ENCODE assay signal across 1 cellular context in the genomic region with DNA sequence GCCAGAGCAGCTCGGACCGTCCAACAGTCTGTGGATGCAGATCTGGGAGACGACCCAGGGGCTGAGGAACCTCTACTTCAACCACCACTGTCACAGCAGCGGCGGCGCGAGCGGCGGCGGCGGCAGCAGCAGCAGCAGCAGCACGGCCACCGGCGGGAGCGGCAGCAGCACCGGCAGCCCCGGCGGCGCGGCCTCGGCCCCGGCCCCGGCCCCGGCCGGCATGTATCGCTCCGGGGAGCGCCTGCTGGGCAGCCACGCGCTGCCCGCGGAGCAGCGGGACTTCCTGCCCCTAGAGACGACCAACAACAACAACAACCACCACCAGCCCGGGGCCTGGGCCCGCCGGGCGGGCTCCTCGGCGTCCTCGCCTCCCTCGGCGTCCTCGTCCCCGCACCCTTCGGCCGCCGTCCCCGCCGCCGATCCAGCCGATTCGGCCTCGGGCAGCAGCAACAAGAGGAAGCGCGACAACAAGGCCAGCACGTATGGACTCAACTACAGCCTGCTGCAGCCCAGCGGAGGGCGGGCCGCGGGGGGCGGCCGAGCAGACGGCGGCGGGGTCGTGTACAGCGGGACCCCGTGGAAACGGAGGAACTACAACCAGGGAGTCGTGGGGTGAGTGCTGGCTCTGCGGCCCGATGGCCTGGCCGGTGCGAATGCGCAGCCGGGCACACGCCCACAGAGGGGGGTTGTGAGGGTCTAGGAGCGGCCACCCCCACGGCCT.
TF ChIP-seq lines count a peak whose summit lies in the region.

No MANE protein-coding gene starts in this region.

TF ChIP-seq in HepG2, 621 proteins besides CTCF, POLR2A, EP300 and RAD21 (continued from another document and continues in another):
- TF ChIP-seq, protein P1, sequence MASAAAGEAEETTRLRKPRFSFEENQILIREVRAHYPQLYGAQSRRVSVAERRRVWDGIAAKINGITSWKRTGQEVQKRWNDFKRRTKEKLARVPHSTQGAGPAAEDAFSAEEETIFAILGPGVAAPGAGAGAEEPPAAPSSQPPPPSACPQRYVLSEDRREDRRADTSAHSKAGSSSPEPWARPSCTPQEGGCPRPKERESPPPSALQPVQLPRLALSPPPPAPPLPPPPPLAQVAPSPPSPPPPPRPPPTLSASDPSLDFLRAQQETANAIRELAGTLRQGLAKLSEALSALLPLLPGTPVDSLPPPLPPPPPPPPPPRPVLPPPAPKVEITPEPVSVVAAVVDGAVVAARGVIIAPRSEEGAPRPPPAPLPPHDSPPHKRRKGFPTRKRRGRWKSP (CRISPR knock-in tag; IDR thresholded peaks at IDR 0.05): no peak; the same call in 1 of the 2 replicates
- TF ChIP-seq, protein P2, sequence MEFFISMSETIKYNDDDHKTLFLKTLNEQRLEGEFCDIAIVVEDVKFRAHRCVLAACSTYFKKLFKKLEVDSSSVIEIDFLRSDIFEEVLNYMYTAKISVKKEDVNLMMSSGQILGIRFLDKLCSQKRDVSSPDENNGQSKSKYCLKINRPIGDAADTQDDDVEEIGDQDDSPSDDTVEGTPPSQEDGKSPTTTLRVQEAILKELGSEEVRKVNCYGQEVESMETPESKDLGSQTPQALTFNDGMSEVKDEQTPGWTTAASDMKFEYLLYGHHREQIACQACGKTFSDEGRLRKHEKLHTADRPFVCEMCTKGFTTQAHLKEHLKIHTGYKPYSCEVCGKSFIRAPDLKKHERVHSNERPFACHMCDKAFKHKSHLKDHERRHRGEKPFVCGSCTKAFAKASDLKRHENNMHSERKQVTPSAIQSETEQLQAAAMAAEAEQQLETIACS (CRISPR knock-in tag; IDR thresholded peaks at IDR 0.05): no peak
- TF ChIP-seq ZNF263 (CRISPR knock-in tag; IDR thresholded peaks at IDR 0.05) (0 out of 2 replicates have a peak, but pooled peaks have one; percentile 29), HNRNPLL (IDR thresholded peaks at IDR 0.05; ENCODE audit: low read depth, low read length, poor library complexity, severe bottlenecking) (peak; percentile 47), KMT2A (CRISPR knock-in tag; IDR thresholded peaks at IDR 0.05) (peak; percentile 61; the same call in 1 of the 2 replicates), EEA1 (CRISPR knock-in tag; IDR thresholded peaks at IDR 0.05; ENCODE audit: borderline replicate concordance) (no peak), HOXD1 (CRISPR knock-in tag; IDR thresholded peaks at IDR 0.05) (0 out of 2 replicates have a peak, but pooled peaks have one; percentile 36), SPEN (CRISPR knock-in tag; IDR thresholded peaks at IDR 0.05; ENCODE audit: low read depth) (peak; percentile 70), ZSCAN20 (CRISPR knock-in tag; IDR thresholded peaks at IDR 0.05; ENCODE audit: borderline replicate concordance) (no peak), MTA1 (CRISPR knock-in tag; IDR thresholded peaks at IDR 0.05; ENCODE audit: borderline replicate concordance) (peak; percentile 36; the same call in 1 of the 2 replicates), ZNF354B (CRISPR knock-in tag; IDR thresholded peaks at IDR 0.05) (peak; percentile 73; the same call in 1 of the 2 replicates), ZNF792 (CRISPR knock-in tag; IDR thresholded peaks at IDR 0.05) (no peak), ZFP37 (CRISPR knock-in tag; IDR thresholded peaks at IDR 0.05; ENCODE audit: borderline replicate concordance) (no peak), GABPB1 (CRISPR knock-in tag; IDR thresholded peaks at IDR 0.05) (peak; percentile 59; the same call in 1 of the 2 replicates), MLXIP (CRISPR knock-in tag; IDR thresholded peaks at IDR 0.05; ENCODE audit: borderline replicate concordance) (no peak), PHF5A (CRISPR knock-in tag; IDR thresholded peaks at IDR 0.05; ENCODE audit: low read depth, unreplicated experiment) (no peak), ZFY (CRISPR knock-in tag; IDR thresholded peaks at IDR 0.05) (peak; percentile 67), CAMTA2 (CRISPR knock-in tag; IDR thresholded peaks at IDR 0.05; ENCODE audit: borderline replicate concordance) (no peak), ZNF749 (CRISPR knock-in tag; IDR thresholded peaks at IDR 0.05; ENCODE audit: borderline replicate concordance) (no peak), TBX2 (CRISPR knock-in tag; IDR thresholded peaks at IDR 0.05; ENCODE audit: borderline replicate concordance) (peak; percentile 74), SNAPC2 (CRISPR knock-in tag; IDR thresholded peaks at IDR 0.05) (no peak), CBX5 (CRISPR knock-in tag; IDR thresholded peaks at IDR 0.05; ENCODE audit: borderline replicate concordance) (no peak), ZNF451 (CRISPR knock-in tag; IDR thresholded peaks at IDR 0.05) (0 out of 2 replicates have a peak, but pooled peaks have one; percentile 16), POGZ (CRISPR knock-in tag; IDR thresholded peaks at IDR 0.05) (no peak), ZNF737 (CRISPR knock-in tag; IDR thresholded peaks at IDR 0.05; ENCODE audit: borderline replicate concordance) (no peak), PBX3 (CRISPR knock-in tag; IDR thresholded peaks at IDR 0.05; ENCODE audit: borderline replicate concordance) (0 out of 2 replicates have a peak, but pooled peaks have one; percentile 47), ZNF790 (CRISPR knock-in tag; IDR thresholded peaks at IDR 0.05; ENCODE audit: borderline replicate concordance) (no peak), MED13 (CRISPR knock-in tag; IDR thresholded peaks at IDR 0.05) (no peak), SALL1 (CRISPR knock-in tag; IDR thresholded peaks at IDR 0.05) (peak; percentile 56; the same call in 1 of the 2 replicates), TAF15 (IDR thresholded peaks at IDR 0.05; ENCODE audit: low read depth, low read length, poor library complexity, severe bottlenecking) (no peak), ZNF770 (CRISPR knock-in tag; IDR thresholded peaks at IDR 0.05) (peak; percentile 37; the same call in 1 of the 2 replicates), ZBTB7A (CRISPR knock-in tag; IDR thresholded peaks at IDR 0.05) (no peak), ZNF329 (CRISPR knock-in tag; IDR thresholded peaks at IDR 0.05; ENCODE audit: low read depth) (0 out of 2 replicates have a peak, but pooled peaks have one; percentile 21), SUZ12 (IDR thresholded peaks at IDR 0.05; ENCODE audit: low read depth, low read length) (no peak), ZNF446 (CRISPR knock-in tag; IDR thresholded peaks at IDR 0.05) (peak; percentile 55; the same call in 1 of the 2 replicates), ZBTB1 (CRISPR knock-in tag; IDR thresholded peaks at IDR 0.05; ENCODE audit: borderline replicate concordance) (no peak), ZBTB42 (CRISPR knock-in tag; IDR thresholded peaks at IDR 0.05) (no peak), SRSF9 (IDR thresholded peaks at IDR 0.05; ENCODE audit: borderline replicate concordance, insufficient read depth, low read depth, low read length, poor library complexity, severe bottlenecking) (no peak), FOXO4 (CRISPR knock-in tag; conservative IDR thresholded peaks at IDR 0.05) (no peak), KAT7 (CRISPR knock-in tag; IDR thresholded peaks at IDR 0.05; ENCODE audit: borderline replicate concordance) (peak; percentile 93; the same call in 1 of the 2 replicates), ZNF777 (CRISPR knock-in tag; IDR thresholded peaks at IDR 0.05) (0 out of 2 replicates have a peak, but pooled peaks have one; percentile 8), SIN3B (IDR thresholded peaks at IDR 0.05; ENCODE audit: low read length) (no peak), ATF7-NPFF (CRISPR knock-in tag; IDR thresholded peaks at IDR 0.05; ENCODE audit: low read depth) (peak; percentile 52; the same call in 1 of the 2 replicates), ZSCAN9 (CRISPR knock-in tag; IDR thresholded peaks at IDR 0.05; ENCODE audit: borderline replicate concordance) (no peak)
- TF ChIP-seq, protein P3, sequence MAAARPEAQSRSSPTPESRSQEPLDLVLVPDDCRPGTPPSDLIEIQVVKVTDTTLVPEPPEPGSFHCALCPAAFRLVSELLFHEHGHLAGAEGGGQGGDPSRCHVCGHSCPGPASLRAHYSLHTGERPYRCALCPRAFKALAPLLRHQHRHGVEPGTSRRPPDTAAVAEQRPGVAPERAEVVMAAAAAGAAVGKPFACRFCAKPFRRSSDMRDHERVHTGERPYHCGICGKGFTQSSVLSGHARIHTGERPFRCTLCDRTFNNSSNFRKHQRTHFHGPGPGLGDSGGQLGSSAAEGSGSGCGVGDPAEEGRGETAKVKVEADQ (CRISPR knock-in tag; IDR thresholded peaks at IDR 0.05; ENCODE audit: borderline replicate concordance): no peak
- TF ChIP-seq, protein P4, sequence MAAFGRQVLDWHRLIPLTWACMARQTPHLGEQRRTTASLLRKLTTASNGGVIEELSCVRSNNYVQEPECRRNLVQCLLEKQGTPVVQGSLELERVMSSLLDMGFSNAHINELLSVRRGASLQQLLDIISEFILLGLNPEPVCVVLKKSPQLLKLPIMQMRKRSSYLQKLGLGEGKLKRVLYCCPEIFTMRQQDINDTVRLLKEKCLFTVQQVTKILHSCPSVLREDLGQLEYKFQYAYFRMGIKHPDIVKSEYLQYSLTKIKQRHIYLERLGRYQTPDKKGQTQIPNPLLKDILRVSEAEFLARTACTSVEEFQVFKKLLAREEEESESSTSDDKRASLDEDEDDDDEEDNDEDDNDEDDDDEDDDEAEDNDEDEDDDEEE (CRISPR knock-in tag; IDR thresholded peaks at IDR 0.05): peak; percentile 36; the same call in 1 of the 2 replicates
- TF ChIP-seq, protein P5, sequence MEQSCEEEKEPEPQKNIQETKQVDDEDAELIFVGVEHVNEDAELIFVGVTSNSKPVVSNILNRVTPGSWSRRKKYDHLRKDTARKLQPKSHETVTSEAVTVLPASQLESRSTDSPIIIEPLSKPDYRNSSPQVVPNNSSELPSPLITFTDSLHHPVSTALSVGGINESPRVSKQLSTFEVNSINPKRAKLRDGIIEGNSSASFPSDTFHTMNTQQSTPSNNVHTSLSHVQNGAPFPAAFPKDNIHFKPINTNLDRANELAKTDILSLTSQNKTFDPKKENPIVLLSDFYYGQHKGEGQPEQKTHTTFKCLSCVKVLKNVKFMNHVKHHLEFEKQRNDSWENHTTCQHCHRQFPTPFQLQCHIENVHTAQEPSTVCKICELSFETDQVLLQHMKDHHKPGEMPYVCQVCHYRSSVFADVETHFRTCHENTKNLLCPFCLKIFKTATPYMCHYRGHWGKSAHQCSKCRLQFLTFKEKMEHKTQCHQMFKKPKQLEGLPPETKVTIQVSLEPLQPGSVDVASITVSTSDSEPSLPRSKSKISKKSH (CRISPR knock-in tag; IDR thresholded peaks at IDR 0.05; ENCODE audit: borderline replicate concordance): peak; percentile 67; the same call in 1 of the 2 replicates
- TF ChIP-seq, protein P6, sequence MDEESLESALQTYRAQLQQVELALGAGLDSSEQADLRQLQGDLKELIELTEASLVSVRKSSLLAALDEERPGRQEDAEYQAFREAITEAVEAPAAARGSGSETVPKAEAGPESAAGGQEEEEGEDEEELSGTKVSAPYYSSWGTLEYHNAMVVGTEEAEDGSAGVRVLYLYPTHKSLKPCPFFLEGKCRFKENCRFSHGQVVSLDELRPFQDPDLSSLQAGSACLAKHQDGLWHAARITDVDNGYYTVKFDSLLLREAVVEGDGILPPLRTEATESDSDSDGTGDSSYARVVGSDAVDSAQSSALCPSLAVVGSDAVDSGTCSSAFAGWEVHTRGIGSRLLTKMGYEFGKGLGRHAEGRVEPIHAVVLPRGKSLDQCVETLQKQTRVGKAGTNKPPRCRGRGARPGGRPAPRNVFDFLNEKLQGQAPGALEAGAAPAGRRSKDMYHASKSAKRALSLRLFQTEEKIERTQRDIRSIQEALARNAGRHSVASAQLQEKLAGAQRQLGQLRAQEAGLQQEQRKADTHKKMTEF (CRISPR knock-in tag; IDR thresholded peaks at IDR 0.05): no peak
